In the genomic region with DNA sequence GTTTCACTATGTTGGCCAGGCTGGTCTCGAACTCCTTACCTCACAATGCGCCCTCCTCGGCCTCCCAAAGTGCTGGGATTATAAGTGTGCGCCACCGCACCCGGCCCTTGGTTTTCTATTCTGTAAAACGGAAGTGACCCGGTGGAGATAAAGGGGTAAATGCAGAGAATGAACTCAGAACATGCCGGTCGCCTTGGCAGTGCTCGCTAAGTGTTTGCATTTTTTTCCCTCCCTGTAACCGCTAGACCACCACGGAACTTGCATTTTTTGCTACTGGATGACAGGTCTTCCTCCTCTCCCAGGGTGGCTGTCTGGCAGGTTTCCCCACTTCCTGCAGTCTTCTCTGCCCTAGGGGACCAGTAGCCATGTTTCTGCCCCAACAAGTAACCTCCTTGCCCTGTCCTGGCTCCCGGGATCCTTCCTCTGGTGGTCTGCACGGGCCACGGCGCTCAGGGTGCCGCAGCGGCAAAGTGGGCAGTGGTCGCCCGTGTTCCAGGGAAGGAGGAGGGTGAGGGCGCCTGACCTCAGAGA, we compare ENCODE assay signal across 7 cellular contexts. TPM values are rescaled to one million over a fixed set of nuclear protein-coding genes. Genes with fewer than 3 reads are reported as not detected.
DNase-seq lines count a peak whose midpoint lies in the region; ATAC-seq and TF ChIP-seq lines count a peak whose summit lies in the region.

No MANE protein-coding gene starts in this region.

- peak; percentile 4 for ATAC-seq in HG03135 (IDR thresholded peaks at IDR 0.05; ENCODE audit: unreplicated experiment)

- H3K4me1 ChIP-seq in stomach = peaks cover 21 to 35% (median 28%) of the 10 kb centered on the region in 4 donors

- no peaks in the 10 kb centered on the region for H3K9me3 ChIP-seq in stomach

- TF ChIP-seq POLR2A in stomach (IDR thresholded peaks at IDR 0.05) = no peak

- no peak for TF ChIP-seq EP300 in stomach (IDR thresholded peaks at IDR 0.05)

- no peak for TF ChIP-seq CTCF in fibroblast of villous mesenchyme (IDR thresholded peaks at IDR 0.05; ENCODE audit: insufficient read depth, low read depth, low read length)
- TF ChIP-seq CTCF in stomach (IDR thresholded peaks at IDR 0.05) = no peak

- H3K27me3 ChIP-seq in stomach = no peaks in the 10 kb centered on the region

- H3K27ac ChIP-seq in stomach = peak overlapping the region; percentile 85 to 96 (median 89)

- peak; percentile 47 for DNase-seq in UCSD-AML1 (lab: John Stamatoyannopoulos, UW; ENCODE audit: unreplicated experiment)
- peak; percentile 81 for DNase-seq in fibroblast of villous mesenchyme (ENCODE audit: low read depth)
- no peak for DNase-seq in stomach
- no peak for DNase-seq in NCI-H2196 treated with DMSO at 0.1 percent for 48 hours (lab: John Stamatoyannopoulos, UW; ENCODE audit: unreplicated experiment)
- DNase-seq in HPDE6-E6E7 (ENCODE audit: extremely low spot score) = no peak
- no peak for DNase-seq in HT-29 (ENCODE audit: low spot score)

- intact Hi-C loops in stomach (cut with DNase I; ENCODE audit: low total_unique reads) = no loop called here

- H3K4me3 ChIP-seq in fibroblast of villous mesenchyme (ENCODE audit: low read depth, low read length) = peak overlapping the region; percentile 9
- no peak overlapping the region for H3K4me3 ChIP-seq in stomach

- 85 to 91% (median 85%) methylated on average over 22 of the region's 22 CpGs for whole genome bisulfite sequencing in stomach, 5 donors

- H3K36me3 ChIP-seq in stomach = no peaks in the 10 kb centered on the region

RNA-seq across cellular contexts. Expression of gene GNA12, which starts 18.8 kb away (rescaled TPM):
- 41.9 and 46.2 TPM in 2 replicates for total RNA-seq in fibroblast of villous mesenchyme
- 10 to 100 TPM in 4 of 5 donors, 1 to 10 TPM in 1; 2.0 to 54.6 (median 28.6) TPM for total RNA-seq in stomach
- 10 to 100 TPM in 2 of 3 donors, 1 to 10 TPM in 1; 6.0 to 24.7 (median 19.4) TPM for polyA plus RNA-seq in stomach
- total RNA-seq in HT-29 (2014; rRNA removed; shearing (Covaris generic)) = 10.4 and 11.2 TPM in 2 replicates

Comparison
In these comparisons a context has a peak if more than half of its experiments do, and no peak if none do; other contexts are left out.
1. DNase-seq: peak in UCSD-AML1 (single experiment) and fibroblast of villous mesenchyme (single experiment); none in stomach (single experiment), NCI-H2196 treated with DMSO at 0.1 percent for 48 hours (single experiment), HPDE6-E6E7 (single experiment) and HT-29 (single experiment).